ENCODE assay signal across 29 cellular contexts in genomic region chr21:41555053-41555452, GRCh38. TPM values are rescaled to one million over a fixed set of nuclear protein-coding genes. Genes with fewer than 3 reads are reported as not detected.
A peak's percentile ranks its signal among the peaks of the same experiment; 100 is the strongest.
DNase-seq lines count a peak whose midpoint lies in the region; ATAC-seq and TF ChIP-seq lines count a peak whose summit lies in the region.
"Had no signal": no experiment of that assay in that cellular context is flagged by ENCODE, and none has a peak within 500 bp of the region (broad histone marks: within the 10 kb centered on the region; RNA-seq: fewer than 3 reads in every experiment).

No MANE protein-coding gene starts in this region.

- H3K27me3 Mint-ChIP-seq in MCF 10A (ENCODE audit: insufficient read depth, unreplicated experiment): peaks cover 14% of the 10 kb centered on the region

- H3K27ac Mint-ChIP-seq in MCF 10A (ENCODE audit: low read depth, unreplicated experiment): no peak overlapping the region
- H3K27ac Mint-ChIP-seq: CD14-positive monocyte; CD4-positive, CD25-positive, alpha-beta regulatory T cell; CD8-positive, alpha-beta memory T cell had no signal

- POLR2A ChIA-PET in MCF 10A (lab: Yijun Ruan, JAX): no interaction called here

- TF ChIP-seq POLR2A in stomach (IDR thresholded peaks at IDR 0.05): no peak

- intact Hi-C loops in left ventricle myocardium superior (cut with micrococcal nuclease) (no loop called here), stomach (cut with DNase I; ENCODE audit: low total_unique reads) (no loop called here), MCF 10A (cut with micrococcal nuclease) (no loop called here)

- H3K4me3 ChIP-seq in right atrium auricular region (no peak overlapping the region), ACC112 (ENCODE audit: low read depth, low read length) (no peak overlapping the region), fibroblast of villous mesenchyme (ENCODE audit: low read depth, low read length) (no peak overlapping the region), stomach (no peak overlapping the region)
- H3K4me3 ChIP-seq: A549, BLaER1, GM12878 had no signal

- H3K9me3 ChIP-seq in right atrium auricular region: no peaks in the 10 kb centered on the region
- no peaks in the 10 kb centered on the region for H3K9me3 ChIP-seq in stomach
- H3K9me3 ChIP-seq: A549, BE2C, BLaER1 had no signal

- TF ChIP-seq CTCF in right atrium auricular region (IDR thresholded peaks at IDR 0.05) (no peak), fibroblast of villous mesenchyme (IDR thresholded peaks at IDR 0.05; ENCODE audit: insufficient read depth, low read depth, low read length) (no peak), stomach (IDR thresholded peaks at IDR 0.05) (no peak), MCF 10A (IDR thresholded peaks at IDR 0.05; ENCODE audit: unreplicated experiment) (no peak)

- H3K4me1 Mint-ChIP-seq in MCF 10A (ENCODE audit: insufficient read depth, unreplicated experiment): no peaks in the 10 kb centered on the region
- H3K4me1 Mint-ChIP-seq: CD4-positive, alpha-beta memory T cell; CD8-positive, alpha-beta memory T cell had no signal

- H3K27me3 ChIP-seq in right atrium auricular region (no peaks in the 10 kb centered on the region), ACC112 (ENCODE audit: insufficient read depth, low read length) (peaks cover 4% of the 10 kb centered on the region; the same call in 1 of the 2 replicates), stomach (peaks cover 0 to 5% (median 0%) of the 10 kb centered on the region in 3 donors)
- H3K27me3 ChIP-seq: BE2C, BLaER1 had no signal

- H3K36me3 Mint-ChIP-seq in MCF 10A (ENCODE audit: insufficient read depth, unreplicated experiment): no peaks in the 10 kb centered on the region
- H3K36me3 Mint-ChIP-seq: CD14-positive monocyte; CD4-positive, alpha-beta memory T cell; CD4-positive, CD25-positive, alpha-beta regulatory T cell; CD8-positive, alpha-beta memory T cell had no signal

- CTCF ChIA-PET in MCF 10A (lab: Yijun Ruan, JAX): no interaction called here

- H3K4me3 Mint-ChIP-seq in MCF 10A (ENCODE audit: unreplicated experiment): no peak overlapping the region
- H3K4me3 Mint-ChIP-seq: CD14-positive monocyte; CD4-positive, alpha-beta memory T cell; CD4-positive, CD25-positive, alpha-beta regulatory T cell; CD8-positive, alpha-beta memory T cell had no signal

- no peaks in the 10 kb centered on the region for H3K4me1 ChIP-seq in right atrium auricular region
- peaks cover 12% of the 10 kb centered on the region for H3K4me1 ChIP-seq in ACC112 (ENCODE audit: control insufficient read depth, insufficient read depth, low read length, unreplicated experiment)
- peaks cover 0 to 30% (median 17%) of the 10 kb centered on the region in 4 donors for H3K4me1 ChIP-seq in stomach
- H3K4me1 ChIP-seq: A549, BE2C, BLaER1 had no signal

- ATAC-seq in left ventricle myocardium superior: peak; percentile 39
- no peak for ATAC-seq in HG03469 (IDR thresholded peaks at IDR 0.05; ENCODE audit: unreplicated experiment)
- ATAC-seq: A549, GM12878 had no signal

- DNase-seq in left ventricle myocardium superior (no peak), right atrium auricular region (ENCODE audit: low spot score) (no peak), fibroblast of villous mesenchyme (ENCODE audit: low read depth) (peak; percentile 40), stomach (no peak), mesenteric fat pad (ENCODE audit: low spot score) (no peak), MCF 10A (ENCODE audit: unreplicated experiment) (no peak)
- DNase-seq: ACHN; BE2C; C1 segment of cervical spinal cord; CD4-positive, alpha-beta memory T cell; CD4-positive, CD25-positive, alpha-beta regulatory T cell; CD8-positive, alpha-beta memory T cell; COR-L47; DMS 273 treated with DMSO at 0.1 percent for 48 hours; DMS153; DMS53; DMS79; DND-41; GDM1 had no signal

- no peaks in the 10 kb centered on the region for H3K9me3 Mint-ChIP-seq in MCF 10A (ENCODE audit: unreplicated experiment)
- H3K9me3 Mint-ChIP-seq: CD8-positive, alpha-beta memory T cell had no signal

- H3K36me3 ChIP-seq in right atrium auricular region (no peaks in the 10 kb centered on the region), ACC112 (ENCODE audit: insufficient read depth, low read length) (no peaks in the 10 kb centered on the region), stomach (no peaks in the 10 kb centered on the region)
- H3K36me3 ChIP-seq: BE2C, BLaER1 had no signal

- H3K79me2 ChIP-seq in ACC112 (ENCODE audit: control insufficient read depth, insufficient read depth, low read length, unreplicated experiment): no peaks in the 10 kb centered on the region

- no TSS peak for BruUV-seq in MCF 10A (replicated peaks; lab: Mats Ljungman, UMichigan)

- H2AFZ ChIP-seq in ACC112 (ENCODE audit: low read length, unreplicated experiment): no peak overlapping the region

- H3K27ac ChIP-seq in right atrium auricular region (peak overlapping the region in 1 of 2 donors; percentile 36), ACC112 (ENCODE audit: low read depth, low read length) (0 out of 2 replicates have a peak overlapping the region, but pooled peaks have one; percentile 17), stomach (peak overlapping the region in 3 of 5 donors; percentile 38 to 43 (median 43))
- H3K27ac ChIP-seq: 22Rv1, A549, BLaER1 had no signal

- no peak for TF ChIP-seq EP300 in stomach (IDR thresholded peaks at IDR 0.05)

RNA-seq across cellular contexts. Expression of gene TMPRSS2, which starts 47.1 kb away (rescaled TPM):
- total RNA-seq in left ventricle myocardium superior (not detected), right atrium auricular region (not detected), fibroblast of villous mesenchyme (not detected in 2 replicates), stomach (100 to 1,000 TPM; 102 to 554 (median 195) TPM), mesenteric fat pad (0.61 TPM), MCF 10A (2022) (not detected in 2 replicates)
- 100 to 1,000 TPM in 1 of 3 donors, 10 to 100 TPM in 2; 58.2 to 106 (median 59.2) TPM for polyA plus RNA-seq in stomach
- total RNA-seq: A172; CD4-positive, alpha-beta memory T cell; CD4-positive, CD25-positive, alpha-beta regulatory T cell; CD8-positive, alpha-beta memory T cell; G401 had no signal
- polyA plus RNA-seq: A549; AG04450; CD14-positive monocyte; CD4-positive, alpha-beta memory T cell; CD4-positive, CD25-positive, alpha-beta regulatory T cell; CD8-positive, alpha-beta memory T cell had no signal

Comparison
In these comparisons a context has a peak if more than half of its experiments do, and no peak if none do; other contexts are left out.
1. RNA of gene TMPRSS2, which starts 47.1 kb away (total RNA-seq): 102 to 554 TPM in stomach; 0.61 TPM in mesenteric fat pad (single experiment), not detected in left ventricle myocardium superior (single experiment), not detected in right atrium auricular region, not detected in fibroblast of villous mesenchyme and not detected in MCF 10A; every median in the first group is over 10 times any median in the second.